ENCODE assay signal across 32 cellular contexts in the genomic region with DNA sequence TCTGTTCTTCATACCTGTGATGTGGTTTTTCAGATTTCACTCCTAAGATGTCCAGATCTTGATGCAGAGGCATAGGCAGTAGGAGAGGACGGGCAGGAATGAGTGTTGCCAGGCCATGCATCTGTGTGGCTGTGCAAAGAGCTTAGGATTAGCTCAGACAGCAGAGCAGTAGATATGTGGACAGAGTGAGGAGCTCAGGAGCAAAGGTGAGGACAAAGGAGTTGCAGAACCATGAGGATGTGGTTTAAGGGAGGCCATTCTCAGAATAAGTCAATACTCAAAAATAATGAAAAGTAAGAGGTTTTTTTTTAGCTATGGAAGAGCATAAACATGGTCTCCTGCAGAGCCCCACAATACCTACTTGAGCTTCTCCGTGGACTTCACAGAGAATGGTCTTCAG.
"Had no signal": no experiment of that assay in that cellular context is flagged by ENCODE, and none has a peak within 500 bp of the region (broad histone marks: within the 10 kb centered on the region; RNA-seq: fewer than 3 reads in every experiment).

No MANE protein-coding gene starts in this region.

- H3K27ac ChIP-seq: adrenal gland, body of pancreas, brain microvascular endothelial cell, breast epithelium, VCaP had no signal

- DNase-seq: activated B cell treated with CpG ODN at 0.5 μM for 24 hours; activated CD4-positive, alpha-beta memory T cell treated with anti-CD3 and anti-CD28 coated beads for 36 hours; activated CD4-positive, alpha-beta T cell treated with anti-CD3 and anti-CD28 coated beads for 4 hours; activated CD4-positive, alpha-beta T cell treated with anti-CD3 and anti-CD28 coated beads, Interleukin-2, amount 10 ng/mL, durations not matched to agents 24 days and 14 days; activated CD4-positive, CD25-positive, alpha-beta regulatory T cell treated with anti-CD3 and anti-CD28 coated beads, Interleukin-2, amount 50 U/mL, for 72 hours; activated effector memory CD4-positive, alpha-beta T cell treated with anti-CD3 and anti-CD28 coated beads, Interleukin-2, amount 50 U/mL, for 16 hours; activated gamma-delta T cell treated with Interleukin-2 at 50 U/mL for 16 hours; activated naive CD4-positive, alpha-beta T cell; activated naive CD4-positive, alpha-beta T cell treated with anti-CD3 and anti-CD28 coated beads for 36 hours; activated naive CD4-positive, alpha-beta T cell treated with anti-CD3 and anti-CD28 coated beads, Interleukin-2, amount 50 U/mL, for 16 hours; activated naive CD8-positive, alpha-beta T cell treated with anti-CD3 and anti-CD28 coated beads for 36 hours; activated T-cell treated with anti-CD3 and anti-CD28 coated beads for 4 hours; activated T-cell treated with anti-CD3 and anti-CD28 coated beads, Interleukin-2, amount 50 U/mL, for 1 hour; activated T-cell treated with anti-CD3 and anti-CD28 coated beads, Interleukin-2, amount 50 U/mL, for 4 hours; activated T-cell treated with anti-CD3 and anti-CD28 coated beads, Interleukin-2, amount 50 U/mL, for 72 hours; adrenal gland; amniotic stem cell; aorta; body of pancreas; brain microvascular endothelial cell; central memory CD4-positive, alpha-beta T cell; SW 1271; T-helper 1 cell; T-helper 2 cell; T-helper 9 cell had no signal

- H3K4me3 ChIP-seq: adrenal gland, body of pancreas, breast epithelium had no signal

- H3K36me3 ChIP-seq: adrenal gland, brain microvascular endothelial cell, breast epithelium had no signal

- H3K27ac Mint-ChIP-seq: activated B cell treated with CpG ODN at 0.5 μM for 24 hours; activated CD4-positive, alpha-beta memory T cell treated with anti-CD3 and anti-CD28 coated beads for 36 hours; activated CD4-positive, alpha-beta T cell treated with anti-CD3 and anti-CD28 coated beads, Interleukin-2, amount 10 ng/mL, durations not matched to agents 24 days and 14 days; activated naive CD4-positive, alpha-beta T cell treated with anti-CD3 and anti-CD28 coated beads for 36 hours; activated naive CD4-positive, alpha-beta T cell treated with anti-CD3 and anti-CD28 coated beads, Interleukin-2, amount 50 U/mL, for 72 hours; activated naive CD8-positive, alpha-beta T cell treated with anti-CD3 and anti-CD28 coated beads for 36 hours; activated T-cell treated with anti-CD3 and anti-CD28 coated beads, Interleukin-2, amount 50 U/mL, for 72 hours; activated T-helper 1 cell treated with anti-CD3 and anti-CD28 coated beads, Interleukin-12 subunit alpha, Interleukin-12 subunit beta, Interleukin-2, Interleukin-4 antibody, amounts not matched to agents 30 ng/mL and 10 ng/mL and 1 ng/mL, durations not matched to agents 14 hours and 24 hours and 36 hours; activated T-helper 17 cell treated with anti-CD3 and anti-CD28 coated beads, Interleukin-2, amount 50 U/mL, for 72 hours; T-helper 1 cell treated with Interleukin-12 subunit alpha and Interleukin-12 subunit beta and Interleukin-4 antibody, amounts not matched to agents 30 μg/mL and 1 μg/mL, for 36 hours; T-helper 2 cell treated with Interferon-gamma antibody and Interleukin-4, amounts not matched to agents 5 μg/mL and 100 μg/mL, for 36 hours had no signal

- H3K27me3 ChIP-seq: adrenal gland, body of pancreas, brain microvascular endothelial cell, breast epithelium had no signal

- ATAC-seq: activated naive CD4-positive, alpha-beta T cell treated with anti-CD3 and anti-CD28 coated beads, Interleukin-2, amount 50 U/mL, for 72 hours; activated T-cell treated with anti-CD3 and anti-CD28 coated beads, Interleukin-2, amount 50 U/mL, for 4 hours; activated T-cell treated with anti-CD3 and anti-CD28 coated beads, Interleukin-2, amount 50 U/mL, for 72 hours; activated T-helper 17 cell treated with anti-CD3 and anti-CD28 coated beads, Interleukin-2, amount 50 U/mL, for 72 hours; body of pancreas had no signal

- H3K9me3 Mint-ChIP-seq: activated B cell treated with CpG ODN at 0.5 μM for 24 hours; activated CD4-positive, alpha-beta memory T cell treated with anti-CD3 and anti-CD28 coated beads for 36 hours; activated CD4-positive, alpha-beta T cell treated with anti-CD3 and anti-CD28 coated beads, Interleukin-2, amount 10 ng/mL, durations not matched to agents 24 days and 14 days; activated naive CD4-positive, alpha-beta T cell treated with anti-CD3 and anti-CD28 coated beads for 36 hours; activated naive CD4-positive, alpha-beta T cell treated with anti-CD3 and anti-CD28 coated beads, Interleukin-2, amount 50 U/mL, for 72 hours; activated naive CD8-positive, alpha-beta T cell treated with anti-CD3 and anti-CD28 coated beads for 36 hours; activated T-cell treated with anti-CD3 and anti-CD28 coated beads, Interleukin-2, amount 50 U/mL, for 4 hours; activated T-helper 1 cell treated with anti-CD3 and anti-CD28 coated beads, Interleukin-12 subunit alpha, Interleukin-12 subunit beta, Interleukin-2, Interleukin-4 antibody, amounts not matched to agents 30 ng/mL and 10 ng/mL and 1 ng/mL, durations not matched to agents 14 hours and 24 hours and 36 hours; activated T-helper 17 cell treated with anti-CD3 and anti-CD28 coated beads, Interleukin-2, amount 50 U/mL, for 72 hours; T-helper 1 cell treated with Interleukin-12 subunit alpha and Interleukin-12 subunit beta and Interleukin-4 antibody, amounts not matched to agents 30 μg/mL and 1 μg/mL, for 36 hours; T-helper 2 cell treated with Interferon-gamma antibody and Interleukin-4, amounts not matched to agents 5 μg/mL and 100 μg/mL, for 36 hours had no signal

- H3K4me3 Mint-ChIP-seq: activated B cell treated with CpG ODN at 0.5 μM for 24 hours; activated CD4-positive, alpha-beta memory T cell treated with anti-CD3 and anti-CD28 coated beads for 36 hours; activated CD4-positive, alpha-beta T cell treated with anti-CD3 and anti-CD28 coated beads, Interleukin-2, amount 10 ng/mL, durations not matched to agents 24 days and 14 days; activated naive CD4-positive, alpha-beta T cell treated with anti-CD3 and anti-CD28 coated beads for 36 hours; activated naive CD8-positive, alpha-beta T cell treated with anti-CD3 and anti-CD28 coated beads for 36 hours; activated T-cell treated with anti-CD3 and anti-CD28 coated beads, Interleukin-2, amount 50 U/mL, for 4 hours; activated T-cell treated with anti-CD3 and anti-CD28 coated beads, Interleukin-2, amount 50 U/mL, for 72 hours; activated T-helper 1 cell treated with anti-CD3 and anti-CD28 coated beads, Interleukin-12 subunit alpha, Interleukin-12 subunit beta, Interleukin-2, Interleukin-4 antibody, amounts not matched to agents 30 ng/mL and 10 ng/mL and 1 ng/mL, durations not matched to agents 14 hours and 24 hours and 36 hours; activated T-helper 17 cell treated with anti-CD3 and anti-CD28 coated beads, Interleukin-2, amount 50 U/mL, for 72 hours; T-helper 1 cell treated with Interleukin-12 subunit alpha and Interleukin-12 subunit beta and Interleukin-4 antibody, amounts not matched to agents 30 μg/mL and 1 μg/mL, for 36 hours; T-helper 2 cell treated with Interferon-gamma antibody and Interleukin-4, amounts not matched to agents 5 μg/mL and 100 μg/mL, for 36 hours had no signal

- H3K9me3 ChIP-seq: adrenal gland, body of pancreas, breast epithelium had no signal

- H3K27me3 Mint-ChIP-seq: activated B cell treated with CpG ODN at 0.5 μM for 24 hours; activated CD4-positive, alpha-beta memory T cell treated with anti-CD3 and anti-CD28 coated beads for 36 hours; activated naive CD8-positive, alpha-beta T cell treated with anti-CD3 and anti-CD28 coated beads for 36 hours; activated T-helper 17 cell treated with anti-CD3 and anti-CD28 coated beads, Interleukin-2, amount 50 U/mL, for 72 hours had no signal

- H3K36me3 Mint-ChIP-seq: activated CD4-positive, alpha-beta memory T cell treated with anti-CD3 and anti-CD28 coated beads for 36 hours; activated naive CD4-positive, alpha-beta T cell treated with anti-CD3 and anti-CD28 coated beads, Interleukin-2, amount 50 U/mL, for 72 hours; activated naive CD8-positive, alpha-beta T cell treated with anti-CD3 and anti-CD28 coated beads for 36 hours had no signal

- H3K4me1 Mint-ChIP-seq: activated B cell treated with CpG ODN at 0.5 μM for 24 hours; activated naive CD8-positive, alpha-beta T cell treated with anti-CD3 and anti-CD28 coated beads for 36 hours; activated T-helper 17 cell treated with anti-CD3 and anti-CD28 coated beads, Interleukin-2, amount 50 U/mL, for 72 hours had no signal

- H3K4me1 ChIP-seq: adrenal gland, body of pancreas, breast epithelium had no signal
